In the genomic region with DNA sequence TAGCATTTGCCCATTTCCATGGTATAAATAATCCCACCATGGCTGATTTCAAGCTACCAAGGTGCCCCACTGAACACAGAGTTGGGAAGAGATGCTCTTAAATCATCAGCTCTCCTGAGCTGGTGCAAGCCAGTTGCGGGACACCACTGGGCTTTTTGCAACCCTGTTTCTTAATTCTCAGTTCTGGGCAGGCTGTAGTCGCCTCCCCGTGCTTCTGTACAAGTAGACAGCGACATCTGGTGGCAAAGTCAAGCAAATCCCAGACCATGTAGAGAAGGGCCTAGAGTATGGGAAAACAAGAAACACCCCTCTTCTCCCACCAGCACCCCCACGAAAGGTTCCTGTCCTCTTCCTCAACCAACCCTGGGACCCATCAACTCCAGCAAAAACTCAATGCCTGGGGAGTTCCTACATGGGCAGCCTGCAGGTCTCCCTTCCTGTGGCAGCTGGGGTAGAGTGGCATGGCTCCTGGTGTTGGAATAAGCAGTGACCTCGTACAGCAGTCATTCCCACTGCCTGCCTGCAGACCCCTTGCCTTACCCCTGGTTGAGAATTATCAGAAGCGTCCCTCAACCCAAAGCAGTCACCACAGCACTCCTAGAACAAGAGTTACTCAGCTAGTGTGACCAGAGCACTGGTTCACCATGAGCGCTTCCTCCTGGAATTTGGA, we compare ENCODE assay signal across 7 cellular contexts.
DNase-seq lines count a peak whose midpoint lies in the region; ATAC-seq, FAIRE-seq and TF ChIP-seq lines count a peak whose summit lies in the region.

No MANE protein-coding gene starts in this region.

- H3K36me3 ChIP-seq in mammary epithelial cell (ENCODE audit: insufficient read depth, low read length) (no peaks in the 10 kb centered on the region), keratinocyte (ENCODE audit: control insufficient read depth in 2 of 2, extremely low read depth in 1 of 2, insufficient read depth in 2 of 2, low read length in 2 of 2) (no peaks in the 10 kb centered on the region)

- H3K4me3 ChIP-seq in GM12865 (ENCODE audit: low read depth, low read length) (no peak overlapping the region), mammary epithelial cell (replicated peaks in 1 of 3; ENCODE audit: insufficient read depth in 1 of 3, low read depth in 2 of 3, low read length in 3 of 3) (no peak overlapping the region), keratinocyte (ENCODE audit: control insufficient read depth in 2 of 3, extremely low read depth in 1 of 3, insufficient read depth in 2 of 3, low read depth in 1 of 3, low read length in 3 of 3) (no peak overlapping the region)

- H3K9ac ChIP-seq in mammary epithelial cell (ENCODE audit: insufficient read depth, low read length), result no peak overlapping the region
- no peak overlapping the region for H3K9ac ChIP-seq in keratinocyte (ENCODE audit: control insufficient read depth, extremely low read depth, insufficient read depth, low read length)

- CTCF ChIA-PET in mammary epithelial cell (lab: Charles Lee; ENCODE audit: low non-redundant PET), result interaction anchor here (0.7 kb wide), 1 partner anchor 188 kb away, joined by 3 read pairs; no protein-coding TSS in a partner anchor

- H4K20me1 ChIP-seq in mammary epithelial cell (ENCODE audit: insufficient read depth, low read length) (no peaks in the 10 kb centered on the region), keratinocyte (ENCODE audit: control insufficient read depth, extremely low read depth, insufficient read depth, low read length) (no peaks in the 10 kb centered on the region)

- H3K79me2 ChIP-seq in mammary epithelial cell (ENCODE audit: insufficient read depth, low read length) (no peaks in the 10 kb centered on the region), keratinocyte (ENCODE audit: control insufficient read depth, insufficient read depth, low read length) (no peaks in the 10 kb centered on the region)

- TF ChIP-seq CTCF in GM12865 (IDR thresholded peaks at IDR 0.05; ENCODE audit: insufficient read depth, low read depth, low read length, missing control alignments), result peak; percentile 87
- peak; percentile 88 for TF ChIP-seq CTCF in VCaP (conservative IDR thresholded peaks at IDR 0.05)
- peak; percentile 66 to 85 for TF ChIP-seq CTCF in mammary epithelial cell (conservative IDR thresholded peaks at IDR 0.05 in 1 of 2, IDR thresholded peaks at IDR 0.05 in 1 of 2; ENCODE audit: extremely low read depth in 1 of 2, insufficient read depth in 1 of 2, low read depth in 1 of 2, low read length in 2 of 2)
- peak; percentile 80 to 85 (median 84) for TF ChIP-seq CTCF in keratinocyte (optimal IDR thresholded peaks at IDR 0.05 in 1 of 3, IDR thresholded peaks at IDR 0.05 in 1 of 3, conservative IDR thresholded peaks at IDR 0.05 in 1 of 3; ENCODE audit: extremely low read depth in 1 of 3, insufficient read depth in 2 of 3, low read length in 3 of 3)

- peak; percentile 80 for FAIRE-seq in keratinocyte (lab: Jason Lieb, UNC)

- dilution Hi-C loops in mammary epithelial cell (cut with HindIII; ENCODE audit: low sequenced_read_pairs) (no loop called here), keratinocyte (cut with MboI; ENCODE audit: extremely low pct_ligation_motif_present, low sequenced_read_pairs) (no loop called here)

- no peak overlapping the region for H3K4me2 ChIP-seq in mammary epithelial cell (ENCODE audit: insufficient read depth, low read depth, low read length)
- H3K4me2 ChIP-seq in keratinocyte (ENCODE audit: control insufficient read depth, extremely low read depth, insufficient read depth, low read depth, low read length), result no peak overlapping the region

- no TSS peak for BruUV-seq in mammary epithelial cell (replicated peaks; lab: Mats Ljungman, UMichigan)

- H3K27ac ChIP-seq in VCaP (no peak overlapping the region), mammary epithelial cell (ENCODE audit: insufficient read depth, low read depth, low read length) (no peak overlapping the region), keratinocyte (ENCODE audit: control insufficient read depth, insufficient read depth, low read length) (no peak overlapping the region)

- no peaks in the 10 kb centered on the region for H3K9me3 ChIP-seq in mammary epithelial cell (replicated peaks; ENCODE audit: insufficient read depth, low read length)
- no peaks in the 10 kb centered on the region for H3K9me3 ChIP-seq in keratinocyte (ENCODE audit: control insufficient read depth, low read depth, low read length)

- DNase-seq in GM12865 (ENCODE audit: low read depth) (peak; percentile 89), NCI-H1694 (lab: John Stamatoyannopoulos, UW) (peak; percentile 44), mammary epithelial cell (peak; percentile 41), keratinocyte (ENCODE audit: low read depth, low spot score) (peak; percentile 11)
- DNase-seq in stimulated activated CD4-positive, alpha-beta T cell treated with anti-CD3 and anti-CD28 coated beads, Interleukin-1b, Interleukin-23, amount 100 ng/mL, for 4 hours (ENCODE audit: low read depth in 2 of 2), result peak; percentile 30 to 60

- 17% methylated on average over 8 of the region's 8 CpGs for WGBS in mammary epithelial cell (ENCODE audit: low coverage, missing lambda C conversion rate)

- intact Hi-C loops in mammary epithelial cell (cut with micrococcal nuclease), result loop anchor here (1.0 to 5.0 kb wide), 6 partner anchors 108 to 599 kb away; no protein-coding TSS in a partner anchor

- ATAC-seq in HG03097 (IDR thresholded peaks at IDR 0.05; ENCODE audit: low FRiP score, unreplicated experiment), result no peak

- H3K27me3 ChIP-seq in mammary epithelial cell (ENCODE audit: insufficient read depth, low read length) (no peaks in the 10 kb centered on the region), keratinocyte (ENCODE audit: control insufficient read depth, extremely low read depth, insufficient read depth, low read length) (peaks cover 6% of the 10 kb centered on the region)

- H2AFZ ChIP-seq in mammary epithelial cell (ENCODE audit: low read depth, low read length) (peak overlapping the region; percentile 9), keratinocyte (ENCODE audit: control insufficient read depth, low read length) (no peak overlapping the region)

- in situ Hi-C loops in mammary epithelial cell (cut with MboI; ENCODE audit: low sequenced_read_pairs in 2 of 2), result loop anchor here in 1 of 2 donors (10.0 to 25.0 kb wide), 2 partner anchors 111 to 431 kb away; no protein-coding TSS in a partner anchor

- H3K9me1 ChIP-seq in keratinocyte (ENCODE audit: control insufficient read depth, extremely low read depth, insufficient read depth, low read length), result no peaks in the 10 kb centered on the region

- H3K4me1 ChIP-seq in mammary epithelial cell (ENCODE audit: insufficient read depth, low read length) (no peaks in the 10 kb centered on the region), keratinocyte (ENCODE audit: control insufficient read depth, extremely low read depth, insufficient read depth, low read length) (no peaks in the 10 kb centered on the region)

Comparison
In these comparisons a context has a peak if more than half of its experiments do, and no peak if none do; other contexts are left out.
1. DNase-seq: peak in every context shown above with its lines; median percentile 89 in GM12865; 45 in stimulated activated CD4-positive, alpha-beta T cell treated with anti-CD3 and anti-CD28 coated beads, Interleukin-1b, Interleukin-23, amount 100 ng/mL, for 4 hours; 44 in NCI-H1694; 41 in mammary epithelial cell; 11 in keratinocyte.